Comparison of ENCODE assay signal across 1 cellular context in genomic region chr2:148207111-148207510, GRCh38.
TF ChIP-seq lines count a peak whose summit lies in the region.

No MANE protein-coding gene starts in this region.

TF ChIP-seq in SK-N-SH, 30 proteins besides CTCF, POLR2A, EP300 and RAD21 (continued from another document):
- TF ChIP-seq FOSL2 (IDR thresholded peaks at IDR 0.05; ENCODE audit: borderline replicate concordance, low read depth) (no peak), TAF1 (IDR thresholded peaks at IDR 0.05; ENCODE audit: borderline replicate concordance, low read depth, low read length) (no peak), USF1 (IDR thresholded peaks at IDR 0.05; ENCODE audit: borderline replicate concordance, low read depth) (no peak), GATA2 (CRISPR knock-in tag; IDR thresholded peaks at IDR 0.05) (no peak), TCF12 (IDR thresholded peaks at IDR 0.05) (no peak), PBX3 (IDR thresholded peaks at IDR 0.05) (no peak), MEF2A (IDR thresholded peaks at IDR 0.05; ENCODE audit: borderline replicate concordance, low read depth) (no peak), TEAD4 (IDR thresholded peaks at IDR 0.05; ENCODE audit: borderline replicate concordance, insufficient read depth) (no peak)
